43 cellular contexts compared by ENCODE assay signal in genomic region chr19:41050426-41050825, GRCh38. TPM values are rescaled to one million over a fixed set of nuclear protein-coding genes. Genes with fewer than 3 reads are reported as not detected.
"Had no signal": no experiment of that assay in that cellular context is flagged by ENCODE, and none has a peak within 500 bp of the region (broad histone marks: within the 10 kb centered on the region; RNA-seq: fewer than 3 reads in every experiment).

No MANE protein-coding gene starts in this region.

- H3K4me1 ChIP-seq: adrenal gland, ascending aorta, body of pancreas, breast epithelium had no signal

- H3K27me3 ChIP-seq: adrenal gland, ascending aorta, body of pancreas, brain microvascular endothelial cell, breast epithelium, cardiac muscle cell had no signal

- H3K9me3 Mint-ChIP-seq: activated naive CD4-positive, alpha-beta T cell treated with anti-CD3 and anti-CD28 coated beads for 36 hours; activated naive CD4-positive, alpha-beta T cell treated with anti-CD3 and anti-CD28 coated beads, Interleukin-2, amount 10 ng/mL, durations not matched to agents 7 days and 5 days; activated naive CD4-positive, alpha-beta T cell treated with anti-CD3 and anti-CD28 coated beads, Interleukin-2, amount 50 U/mL, for 24 hours; activated naive CD4-positive, alpha-beta T cell treated with anti-CD3 and anti-CD28 coated beads, Interleukin-2, amount 50 U/mL, for 72 hours; activated naive CD8-positive, alpha-beta T cell treated with anti-CD3 and anti-CD28 coated beads for 36 hours; activated naive CD8-positive, alpha-beta T cell treated with anti-CD3 and anti-CD28 coated beads, Interleukin-2, amount 10 ng/mL, durations not matched to agents 7 days and 5 days; activated naive CD8-positive, alpha-beta T cell treated with anti-CD3 and anti-CD28 coated beads, Interleukin-2, amount 50 U/mL, for 24 hours; activated T-cell treated with anti-CD3 and anti-CD28 coated beads, Interleukin-2, amount 50 U/mL, for 24 hours; activated T-cell treated with anti-CD3 and anti-CD28 coated beads, Interleukin-2, amount 50 U/mL, for 4 hours; activated T-cell treated with anti-CD3 and anti-CD28 coated beads, Interleukin-2, amount 50 U/mL, for 72 hours; activated T-helper 1 cell treated with anti-CD3 and anti-CD28 coated beads, Interleukin-12 subunit alpha, Interleukin-12 subunit beta, Interleukin-2, Interleukin-4 antibody, amounts not matched to agents 30 ng/mL and 10 ng/mL and 1 ng/mL, durations not matched to agents 14 hours and 24 hours and 36 hours; activated T-helper 17 cell treated with anti-CD3 and anti-CD28 coated beads, Interleukin-2, amount 50 U/mL, for 72 hours; activated T-helper 2 cell treated with anti-CD3 and anti-CD28 coated beads, Interferon-gamma antibody, Interleukin-2, Interleukin-4, amounts not matched to agents 10 μg/mL and 5 μg/mL and 100 μg/mL, durations not matched to agents 14 hours and 24 hours and 36 hours; brain; central memory CD8-positive, alpha-beta T cell had no signal

- H3K4me1 Mint-ChIP-seq: activated naive CD4-positive, alpha-beta T cell treated with anti-CD3 and anti-CD28 coated beads, Interleukin-2, amount 50 U/mL, for 24 hours; activated naive CD8-positive, alpha-beta T cell treated with anti-CD3 and anti-CD28 coated beads for 36 hours; activated naive CD8-positive, alpha-beta T cell treated with anti-CD3 and anti-CD28 coated beads, Interleukin-2, amount 10 ng/mL, durations not matched to agents 7 days and 5 days; activated naive CD8-positive, alpha-beta T cell treated with anti-CD3 and anti-CD28 coated beads, Interleukin-2, amount 50 U/mL, for 24 hours; activated T-helper 17 cell treated with anti-CD3 and anti-CD28 coated beads, Interleukin-2, amount 50 U/mL, for 72 hours; brain; central memory CD8-positive, alpha-beta T cell had no signal

- H3K27ac ChIP-seq: adrenal gland, ascending aorta, body of pancreas, brain microvascular endothelial cell, breast epithelium, cardiac muscle cell had no signal

- ATAC-seq: activated naive CD4-positive, alpha-beta T cell treated with anti-CD3 and anti-CD28 coated beads, Interleukin-2, amount 50 U/mL, for 72 hours; activated naive CD8-positive, alpha-beta T cell treated with anti-CD3 and anti-CD28 coated beads, Interleukin-2, amount 50 U/mL, for 24 hours; activated T-cell treated with anti-CD3 and anti-CD28 coated beads, Interleukin-2, amount 50 U/mL, for 4 hours; activated T-cell treated with anti-CD3 and anti-CD28 coated beads, Interleukin-2, amount 50 U/mL, for 72 hours; activated T-helper 17 cell treated with anti-CD3 and anti-CD28 coated beads, Interleukin-2, amount 50 U/mL, for 72 hours; body of pancreas had no signal

- H3K36me3 Mint-ChIP-seq: activated naive CD4-positive, alpha-beta T cell treated with anti-CD3 and anti-CD28 coated beads, Interleukin-2, amount 10 ng/mL, durations not matched to agents 7 days and 5 days; activated naive CD4-positive, alpha-beta T cell treated with anti-CD3 and anti-CD28 coated beads, Interleukin-2, amount 50 U/mL, for 24 hours; activated naive CD4-positive, alpha-beta T cell treated with anti-CD3 and anti-CD28 coated beads, Interleukin-2, amount 50 U/mL, for 72 hours; activated naive CD8-positive, alpha-beta T cell; activated naive CD8-positive, alpha-beta T cell treated with anti-CD3 and anti-CD28 coated beads for 36 hours; activated naive CD8-positive, alpha-beta T cell treated with anti-CD3 and anti-CD28 coated beads, Interleukin-2, amount 10 ng/mL, durations not matched to agents 7 days and 5 days; brain had no signal

- H3K36me3 ChIP-seq: adrenal gland, ascending aorta, brain microvascular endothelial cell, breast epithelium, cardiac muscle cell had no signal

- H3K4me3 ChIP-seq: adrenal gland, ascending aorta, body of pancreas, breast epithelium, cardiac muscle cell had no signal

- H3K4me3 Mint-ChIP-seq: activated naive CD4-positive, alpha-beta T cell treated with anti-CD3 and anti-CD28 coated beads for 36 hours; activated naive CD4-positive, alpha-beta T cell treated with anti-CD3 and anti-CD28 coated beads, Interleukin-2, amount 10 ng/mL, durations not matched to agents 7 days and 5 days; activated naive CD4-positive, alpha-beta T cell treated with anti-CD3 and anti-CD28 coated beads, Interleukin-2, amount 50 U/mL, for 24 hours; activated naive CD8-positive, alpha-beta T cell; activated naive CD8-positive, alpha-beta T cell treated with anti-CD3 and anti-CD28 coated beads for 36 hours; activated naive CD8-positive, alpha-beta T cell treated with anti-CD3 and anti-CD28 coated beads, Interleukin-2, amount 10 ng/mL, durations not matched to agents 7 days and 5 days; activated naive CD8-positive, alpha-beta T cell treated with anti-CD3 and anti-CD28 coated beads, Interleukin-2, amount 50 U/mL, for 24 hours; activated T-cell treated with anti-CD3 and anti-CD28 coated beads, Interleukin-2, amount 50 U/mL, for 24 hours; activated T-cell treated with anti-CD3 and anti-CD28 coated beads, Interleukin-2, amount 50 U/mL, for 4 hours; activated T-cell treated with anti-CD3 and anti-CD28 coated beads, Interleukin-2, amount 50 U/mL, for 72 hours; activated T-helper 1 cell treated with anti-CD3 and anti-CD28 coated beads, Interleukin-12 subunit alpha, Interleukin-12 subunit beta, Interleukin-2, Interleukin-4 antibody, amounts not matched to agents 30 ng/mL and 10 ng/mL and 1 ng/mL, durations not matched to agents 14 hours and 24 hours and 36 hours; activated T-helper 17 cell treated with anti-CD3 and anti-CD28 coated beads, Interleukin-2, amount 50 U/mL, for 72 hours; brain; central memory CD8-positive, alpha-beta T cell had no signal

- H3K9me3 ChIP-seq: adrenal gland, ascending aorta, body of pancreas, breast epithelium had no signal

- DNase-seq: activated effector memory CD4-positive, alpha-beta T cell treated with anti-CD3 and anti-CD28 coated beads, Interleukin-2, amount 50 U/mL, for 16 hours; activated effector memory CD4-positive, alpha-beta T cell treated with Interleukin-2 at 50 U/mL for 16 hours; activated gamma-delta T cell; activated gamma-delta T cell treated with Interleukin-2 at 50 U/mL for 16 hours; activated naive CD4-positive, alpha-beta T cell; activated naive CD4-positive, alpha-beta T cell treated with anti-CD3 and anti-CD28 coated beads for 36 hours; activated naive CD4-positive, alpha-beta T cell treated with anti-CD3 and anti-CD28 coated beads, Interleukin-2, amount 10 ng/mL, durations not matched to agents 7 days and 5 days; activated naive CD4-positive, alpha-beta T cell treated with anti-CD3 and anti-CD28 coated beads, Interleukin-2, amount 50 U/mL, for 16 hours; activated naive CD4-positive, alpha-beta T cell treated with Interleukin-2 at 50 U/mL for 16 hours; activated naive CD8-positive, alpha-beta T cell treated with anti-CD3 and anti-CD28 coated beads for 36 hours; activated naive CD8-positive, alpha-beta T cell treated with anti-CD3 and anti-CD28 coated beads, Interleukin-2, amount 10 ng/mL, durations not matched to agents 7 days and 5 days; activated naive CD8-positive, alpha-beta T cell treated with anti-CD3 and anti-CD28 coated beads, Interleukin-2, amount 50 U/mL, for 24 hours; activated T-cell treated with anti-CD3 and anti-CD28 coated beads for 4 hours; activated T-cell treated with anti-CD3 and anti-CD28 coated beads, Interleukin-2, amount 50 U/mL, for 1 hour; activated T-cell treated with anti-CD3 and anti-CD28 coated beads, Interleukin-2, amount 50 U/mL, for 24 hours; activated T-cell treated with anti-CD3 and anti-CD28 coated beads, Interleukin-2, amount 50 U/mL, for 4 hours; activated T-cell treated with anti-CD3 and anti-CD28 coated beads, Interleukin-2, amount 50 U/mL, for 48 hours; activated T-cell treated with anti-CD3 and anti-CD28 coated beads, Interleukin-2, amount 50 U/mL, for 72 hours; adrenal gland; amniotic stem cell; amygdala; anterior cingulate cortex; aorta; body of pancreas; brain microvascular endothelial cell; caudate nucleus; central memory CD4-positive, alpha-beta T cell; cerebellar nuclear complex had no signal

- H3K27ac Mint-ChIP-seq: activated naive CD4-positive, alpha-beta T cell treated with anti-CD3 and anti-CD28 coated beads for 36 hours; activated naive CD4-positive, alpha-beta T cell treated with anti-CD3 and anti-CD28 coated beads, Interleukin-2, amount 10 ng/mL, durations not matched to agents 7 days and 5 days; activated naive CD4-positive, alpha-beta T cell treated with anti-CD3 and anti-CD28 coated beads, Interleukin-2, amount 50 U/mL, for 24 hours; activated naive CD4-positive, alpha-beta T cell treated with anti-CD3 and anti-CD28 coated beads, Interleukin-2, amount 50 U/mL, for 72 hours; activated naive CD8-positive, alpha-beta T cell; activated naive CD8-positive, alpha-beta T cell treated with anti-CD3 and anti-CD28 coated beads for 36 hours; activated naive CD8-positive, alpha-beta T cell treated with anti-CD3 and anti-CD28 coated beads, Interleukin-2, amount 10 ng/mL, durations not matched to agents 7 days and 5 days; activated naive CD8-positive, alpha-beta T cell treated with anti-CD3 and anti-CD28 coated beads, Interleukin-2, amount 50 U/mL, for 24 hours; activated T-cell treated with anti-CD3 and anti-CD28 coated beads, Interleukin-2, amount 50 U/mL, for 24 hours; activated T-cell treated with anti-CD3 and anti-CD28 coated beads, Interleukin-2, amount 50 U/mL, for 72 hours; activated T-helper 1 cell treated with anti-CD3 and anti-CD28 coated beads, Interleukin-12 subunit alpha, Interleukin-12 subunit beta, Interleukin-2, Interleukin-4 antibody, amounts not matched to agents 30 ng/mL and 10 ng/mL and 1 ng/mL, durations not matched to agents 14 hours and 24 hours and 36 hours; activated T-helper 17 cell treated with anti-CD3 and anti-CD28 coated beads, Interleukin-2, amount 50 U/mL, for 72 hours; activated T-helper 2 cell treated with anti-CD3 and anti-CD28 coated beads, Interferon-gamma antibody, Interleukin-2, Interleukin-4, amounts not matched to agents 10 μg/mL and 5 μg/mL and 100 μg/mL, durations not matched to agents 14 hours and 24 hours and 36 hours; brain had no signal

- FAIRE-seq: astrocyte had no signal

RNA-seq across cellular contexts. Expression of gene CYP2A13, which starts 37.8 kb away (rescaled TPM):
- total RNA-seq: activated naive CD4-positive, alpha-beta T cell treated with anti-CD3 and anti-CD28 coated beads for 36 hours; activated naive CD4-positive, alpha-beta T cell treated with anti-CD3 and anti-CD28 coated beads, Interleukin-2, amount 50 U/mL, for 72 hours; activated naive CD8-positive, alpha-beta T cell treated with anti-CD3 and anti-CD28 coated beads for 36 hours; activated naive CD8-positive, alpha-beta T cell treated with anti-CD3 and anti-CD28 coated beads, Interleukin-2, amount 10 ng/mL, durations not matched to agents 7 days and 5 days; activated T-cell treated with anti-CD3 and anti-CD28 coated beads, Interleukin-2, amount 50 U/mL, for 4 hours; activated T-cell treated with anti-CD3 and anti-CD28 coated beads, Interleukin-2, amount 50 U/mL, for 72 hours; activated T-helper 1 cell treated with anti-CD3 and anti-CD28 coated beads, Interleukin-12 subunit alpha, Interleukin-12 subunit beta, Interleukin-2, Interleukin-4 antibody, amounts not matched to agents 30 ng/mL and 10 ng/mL and 1 ng/mL, durations not matched to agents 14 hours and 24 hours and 36 hours; activated T-helper 17 cell treated with anti-CD3 and anti-CD28 coated beads, Interleukin-2, amount 50 U/mL, for 72 hours; activated T-helper 2 cell treated with anti-CD3 and anti-CD28 coated beads, Interferon-gamma antibody, Interleukin-2, Interleukin-4, amounts not matched to agents 10 μg/mL and 5 μg/mL and 100 μg/mL, durations not matched to agents 14 hours and 24 hours and 36 hours; adrenal gland; aorta; ascending aorta; astrocyte; body of pancreas; breast epithelium; bronchial epithelial cell; cardiac muscle cell; cardiac septum; cerebellum had no signal

RNA-seq across cellular contexts. Expression of gene CYP2B6, which starts 59.3 kb away (rescaled TPM):
- total RNA-seq: activated naive CD4-positive, alpha-beta T cell treated with anti-CD3 and anti-CD28 coated beads for 36 hours; activated naive CD4-positive, alpha-beta T cell treated with anti-CD3 and anti-CD28 coated beads, Interleukin-2, amount 50 U/mL, for 72 hours; activated naive CD8-positive, alpha-beta T cell treated with anti-CD3 and anti-CD28 coated beads for 36 hours; activated naive CD8-positive, alpha-beta T cell treated with anti-CD3 and anti-CD28 coated beads, Interleukin-2, amount 10 ng/mL, durations not matched to agents 7 days and 5 days; activated T-cell treated with anti-CD3 and anti-CD28 coated beads, Interleukin-2, amount 50 U/mL, for 72 hours; activated T-helper 1 cell treated with anti-CD3 and anti-CD28 coated beads, Interleukin-12 subunit alpha, Interleukin-12 subunit beta, Interleukin-2, Interleukin-4 antibody, amounts not matched to agents 30 ng/mL and 10 ng/mL and 1 ng/mL, durations not matched to agents 14 hours and 24 hours and 36 hours; activated T-helper 17 cell treated with anti-CD3 and anti-CD28 coated beads, Interleukin-2, amount 50 U/mL, for 72 hours; activated T-helper 2 cell treated with anti-CD3 and anti-CD28 coated beads, Interferon-gamma antibody, Interleukin-2, Interleukin-4, amounts not matched to agents 10 μg/mL and 5 μg/mL and 100 μg/mL, durations not matched to agents 14 hours and 24 hours and 36 hours; aorta; ascending aorta; astrocyte; body of pancreas; breast epithelium; bronchial epithelial cell; cardiac muscle cell; cardiac septum; cerebellum had no signal
